ENCODE assay signal across 1 cellular context in genomic region chr1:30751830-30752650, GRCh38.
TF ChIP-seq lines count a peak whose summit lies in the region.

No MANE protein-coding gene starts in this region.

TF ChIP-seq in H1, 55 proteins besides CTCF, POLR2A, EP300 and RAD21:
- TF ChIP-seq FOSL1 (IDR thresholded peaks at IDR 0.05; ENCODE audit: insufficient read depth, low read depth, low read length) (no peak), SP1 (IDR thresholded peaks at IDR 0.05; ENCODE audit: low read depth, low read length) (no peak), NANOG (IDR thresholded peaks at IDR 0.05; ENCODE audit: insufficient read depth, low read depth, low read length, poor library complexity, severe bottlenecking) (no peak), GABPA (IDR thresholded peaks at IDR 0.05; ENCODE audit: borderline replicate concordance, insufficient read depth, low read length) (no peak), JUN (IDR thresholded peaks at IDR 0.05; ENCODE audit: low read depth, low read length) (no peak), JUND (IDR thresholded peaks at IDR 0.05; ENCODE audit: low read length) (no peak), EGR1 (IDR thresholded peaks at IDR 0.05; ENCODE audit: borderline replicate concordance, low read depth, low read length) (no peak), CTBP2 (IDR thresholded peaks at IDR 0.05; ENCODE audit: borderline replicate concordance, insufficient read depth, insufficient read length, low read length) (no peak), SP4 (IDR thresholded peaks at IDR 0.05; ENCODE audit: low read length) (no peak)
